ENCODE assay signal across 8 cellular contexts in genomic region chrX:101390664-101391525, GRCh38. TPM values are rescaled to one million over a fixed set of nuclear protein-coding genes. Genes with fewer than 3 reads are reported as not detected.
DNase-seq lines count a peak whose midpoint lies in the region; ATAC-seq and TF ChIP-seq lines count a peak whose summit lies in the region.

RPL36A (plus strand) TSS chrX:101391011; CDS start chrX:101391044, 33 bp downstream.

- H3K27me3 Mint-ChIP-seq in activated T-cell treated with anti-CD3 and anti-CD28 coated beads, Interleukin-2, amount 50 U/mL, for 72 hours (ENCODE audit: low read depth) = no peaks in the 10 kb centered on the region
- no peaks in the 10 kb centered on the region for H3K27me3 Mint-ChIP-seq in natural killer cell (ENCODE audit: low read depth in 2 of 2)

- TF ChIP-seq CTCF in DND-41 (IDR thresholded peaks at IDR 0.05; ENCODE audit: borderline replicate concordance, extremely low read depth, low read length, poor library complexity, severe bottlenecking) (peak; percentile 82), Peyer's patch (IDR thresholded peaks at IDR 0.05) (peak; percentile 37 to 77 (median 62)), fibroblast of mammary gland (conservative IDR thresholded peaks at IDR 0.05; ENCODE audit: control insufficient read depth, insufficient read depth, low read depth, low read length) (peak; percentile 63), natural killer cell (IDR thresholded peaks at IDR 0.05) (peak; percentile 57)

- TF ChIP-seq POLR2A in Peyer's patch (IDR thresholded peaks at IDR 0.05) = peak; percentile 77 to 88

- intact Hi-C loops in natural killer cell (cut with micrococcal nuclease) = loop anchor here (2.0 kb wide), 2 partner anchors 16 to 42 kb away; partner anchors contain the start of genes GLA and TIMM8A

- H3K4me1 Mint-ChIP-seq in activated T-cell treated with anti-CD3 and anti-CD28 coated beads, Interleukin-2, amount 50 U/mL, for 72 hours (ENCODE audit: low read depth) = peaks cover 11% of the 10 kb centered on the region
- peaks cover 8 to 14% of the 10 kb centered on the region in 2 donors for H3K4me1 Mint-ChIP-seq in natural killer cell

- DNase-seq in DND-41 = peak; percentile 91
- peak; percentile 85 to 95 (median 85) for DNase-seq in Peyer's patch
- peak; percentile 82 to 86 for DNase-seq in activated T-cell treated with anti-CD3 and anti-CD28 coated beads, Interleukin-2, amount 50 U/mL, for 72 hours
- DNase-seq in fibroblast of mammary gland (ENCODE audit: low read depth) = peak; percentile 90
- DNase-seq in natural killer cell = peak; percentile 60
- DNase-seq in stimulated activated naive CD4-positive, alpha-beta T cell treated with Interleukin-2 at 50 U/mL for 16 hours (lab: John Stamatoyannopoulos, UW) = peak; percentile 79

- ATAC-seq in DND-41 (ENCODE audit: insufficient read depth, low read depth) (peak; percentile 97), GM21786 (IDR thresholded peaks at IDR 0.05; ENCODE audit: unreplicated experiment) (peak; percentile 75), natural killer cell (peak; percentile 94 to 97 (median 96))
- peak; percentile 96 to 98 for ATAC-seq in activated T-cell treated with anti-CD3 and anti-CD28 coated beads, Interleukin-2, amount 50 U/mL, for 72 hours (replicated peaks in 1 of 2)

- peak within 1 kb of the TSS; percentile 54 to 70; a peak in 3 of 4 replicates for H3K4me3 ChIP-seq in DND-41 (ENCODE audit: low read depth in 1 of 2, low read length in 2 of 2)
- H3K4me3 ChIP-seq in Peyer's patch = peak within 1 kb of the TSS; percentile 43 to 68 (median 56)
- H3K4me3 ChIP-seq in fibroblast of mammary gland (ENCODE audit: control insufficient read depth, low read depth, low read length) = peak within 1 kb of the TSS; percentile 84

- peaks cover 9 to 22% of the 10 kb centered on the region in 2 donors for H3K36me3 Mint-ChIP-seq in activated T-cell treated with anti-CD3 and anti-CD28 coated beads, Interleukin-2, amount 50 U/mL, for 72 hours (ENCODE audit: insufficient read depth in 2 of 2)
- no peaks in the 10 kb centered on the region for H3K36me3 Mint-ChIP-seq in natural killer cell

- no peaks in the 10 kb centered on the region for H3K27me3 ChIP-seq in DND-41 (ENCODE audit: insufficient read depth, low read length, poor library complexity)
- no peaks in the 10 kb centered on the region for H3K27me3 ChIP-seq in Peyer's patch

- peak within 1 kb of the TSS; percentile 95 for H2AFZ ChIP-seq in DND-41 (ENCODE audit: low read depth, low read length)

- peaks cover 25% of the 10 kb centered on the region for H3K79me2 ChIP-seq in DND-41 (ENCODE audit: insufficient read depth, low read length)

- H3K36me3 ChIP-seq in DND-41 (ENCODE audit: insufficient read depth, low read length) (peaks cover 39% of the 10 kb centered on the region), KOPT-K1 (ENCODE audit: insufficient read depth, low read length) (peaks cover 43% of the 10 kb centered on the region), Peyer's patch (no peaks in the 10 kb centered on the region)

- H3K9ac ChIP-seq in DND-41 (ENCODE audit: low read depth, low read length) = peak within 1 kb of the TSS; percentile 69

- H4K20me1 ChIP-seq in DND-41 (ENCODE audit: insufficient read depth, low read length) = no peaks in the 10 kb centered on the region; the same call in 1 of the 2 replicates

- H3K27ac ChIP-seq in DND-41 (ENCODE audit: low read length) (peak within 1 kb of the TSS; percentile 81), KOPT-K1 (ENCODE audit: low read depth, low read length, poor library complexity, severe bottlenecking) (peak within 1 kb of the TSS; percentile 81), Peyer's patch (peak within 1 kb of the TSS; percentile 63 to 82 (median 73))

- peaks cover 31% of the 10 kb centered on the region for H3K4me1 ChIP-seq in DND-41 (ENCODE audit: insufficient read depth, low read length)
- H3K4me1 ChIP-seq in Peyer's patch = no peaks in the 10 kb centered on the region

- peak within 1 kb of the TSS; percentile 91 to 96 for H3K4me3 Mint-ChIP-seq in activated T-cell treated with anti-CD3 and anti-CD28 coated beads, Interleukin-2, amount 50 U/mL, for 72 hours
- peak within 1 kb of the TSS; percentile 91 for H3K4me3 Mint-ChIP-seq in natural killer cell

- H3K27ac Mint-ChIP-seq in activated T-cell treated with anti-CD3 and anti-CD28 coated beads, Interleukin-2, amount 50 U/mL, for 72 hours = peak within 1 kb of the TSS; percentile 98
- peak within 1 kb of the TSS; percentile 87 to 89 for H3K27ac Mint-ChIP-seq in natural killer cell

- H3K9me3 ChIP-seq in DND-41 (ENCODE audit: insufficient read depth, low read length, severe bottlenecking) = no peaks in the 10 kb centered on the region
- H3K9me3 ChIP-seq in KOPT-K1 (ENCODE audit: insufficient read depth, low read length, poor library complexity, severe bottlenecking) = no peaks in the 10 kb centered on the region
- H3K9me3 ChIP-seq in Peyer's patch = no peaks in the 10 kb centered on the region

- H3K4me2 ChIP-seq in DND-41 (ENCODE audit: insufficient read depth, low read length) = peak within 1 kb of the TSS; percentile 79

- H3K9me3 Mint-ChIP-seq in activated T-cell treated with anti-CD3 and anti-CD28 coated beads, Interleukin-2, amount 50 U/mL, for 72 hours = no peaks in the 10 kb centered on the region
- H3K9me3 Mint-ChIP-seq in natural killer cell = no peaks in the 10 kb centered on the region

RNA-seq across cellular contexts. Expression of gene RPL36A, which starts in this region (rescaled TPM):
- total RNA-seq in Peyer's patch (100 to 1,000 TPM; 236 to 729 (median 490) TPM), natural killer cell (100 to 1,000 TPM in 1 of 3 donors, 10 to 100 TPM in 2; 88.0 to 108 (median 91.5) TPM)
- total RNA-seq in activated T-cell treated with anti-CD3 and anti-CD28 coated beads, Interleukin-2, amount 50 U/mL, for 72 hours = 100 to 1,000 TPM; 221 to 294 TPM

Comparison
In these comparisons a context has a peak if more than half of its experiments do, and no peak if none do; other contexts are left out.
1. Peak in every context shown above with its lines: DNase-seq, ATAC-seq, H3K4me3 ChIP-seq and H3K27ac ChIP-seq.